Comparison of ENCODE assay signal across 1 cellular context in genomic region chr5:119269061-119269579, GRCh38.
TF ChIP-seq lines count a peak whose summit lies in the region.

No MANE protein-coding gene starts in this region.

TF ChIP-seq in HEK293, 187 proteins besides CTCF, POLR2A, EP300 and RAD21 (continued from another document and continues in another):
- no peak for TF ChIP-seq BCL11B (tag by site-specific recombination; IDR thresholded peaks at IDR 0.05; ENCODE audit: low read depth)
- no peak for TF ChIP-seq ZNF221 (tag by site-specific recombination; IDR thresholded peaks at IDR 0.05; ENCODE audit: borderline replicate concordance)
- TF ChIP-seq ZNF391 (tag by site-specific recombination; IDR thresholded peaks at IDR 0.05; ENCODE audit: borderline replicate concordance, low read depth): no peak
- no peak for TF ChIP-seq ZNF580 (tag by site-specific recombination; IDR thresholded peaks at IDR 0.05)
- no peak for TF ChIP-seq INSM2 (tag by site-specific recombination; IDR thresholded peaks at IDR 0.05)
- TF ChIP-seq ZNF423 (tag by site-specific recombination; IDR thresholded peaks at IDR 0.05): no peak
- no peak for TF ChIP-seq ZBTB44 (tag by site-specific recombination; IDR thresholded peaks at IDR 0.05)
- no peak for TF ChIP-seq GLI4 (tag by site-specific recombination; IDR thresholded peaks at IDR 0.05)
- no peak for TF ChIP-seq PRDM6 (tag by site-specific recombination; IDR thresholded peaks at IDR 0.05)
- no peak for TF ChIP-seq ZNF768 (tag by site-specific recombination; IDR thresholded peaks at IDR 0.05)
- TF ChIP-seq ZNF354C (tag by site-specific recombination; IDR thresholded peaks at IDR 0.05; ENCODE audit: borderline replicate concordance, low read depth): no peak
- TF ChIP-seq ZNF658 (tag by site-specific recombination; IDR thresholded peaks at IDR 0.05): no peak
- no peak for TF ChIP-seq ZNF223 (tag by site-specific recombination; IDR thresholded peaks at IDR 0.05)
- no peak for TF ChIP-seq ZNF311 (tag by site-specific recombination; IDR thresholded peaks at IDR 0.05; ENCODE audit: borderline replicate concordance)
- peak; percentile 89 for TF ChIP-seq ZSCAN4 (tag by site-specific recombination; IDR thresholded peaks at IDR 0.05)
- no peak for TF ChIP-seq ZNF707 (tag by site-specific recombination; IDR thresholded peaks at IDR 0.05)
- no peak for TF ChIP-seq ZNF211 (tag by site-specific recombination; IDR thresholded peaks at IDR 0.05; ENCODE audit: low read depth)
- TF ChIP-seq GLIS2 (tag by site-specific recombination; IDR thresholded peaks at IDR 0.05): no peak
- no peak for TF ChIP-seq ZNF777 (tag by site-specific recombination; IDR thresholded peaks at IDR 0.05; ENCODE audit: borderline replicate concordance)
- TF ChIP-seq PRDM1 (tag by site-specific recombination; IDR thresholded peaks at IDR 0.05): peak; percentile 30; the same call in 1 of the 2 replicates
- TF ChIP-seq SALL2 (tag by site-specific recombination; IDR thresholded peaks at IDR 0.05; ENCODE audit: borderline replicate concordance): no peak
- TF ChIP-seq ZNF416 (tag by site-specific recombination; IDR thresholded peaks at IDR 0.05): no peak
- TF ChIP-seq ZNF704 (tag by site-specific recombination; IDR thresholded peaks at IDR 0.05): no peak
- TF ChIP-seq ZNF157 (tag by site-specific recombination; IDR thresholded peaks at IDR 0.05): no peak
- no peak for TF ChIP-seq ZNF24 (tag by site-specific recombination; IDR thresholded peaks at IDR 0.05)
- TF ChIP-seq PRDM2 (tag by site-specific recombination; IDR thresholded peaks at IDR 0.05; ENCODE audit: borderline replicate concordance): no peak
- no peak for TF ChIP-seq ZNF555 (tag by site-specific recombination; conservative IDR thresholded peaks at IDR 0.05)
- TF ChIP-seq ZNF639 (tag by site-specific recombination; IDR thresholded peaks at IDR 0.05): no peak
- TF ChIP-seq KLF1 (tag by site-specific recombination; IDR thresholded peaks at IDR 0.05): no peak
- TF ChIP-seq ZNF561 (tag by site-specific recombination; IDR thresholded peaks at IDR 0.05; ENCODE audit: borderline replicate concordance): no peak
- TF ChIP-seq GFI1B (tag by site-specific recombination; IDR thresholded peaks at IDR 0.05): peak; percentile 93
- no peak for TF ChIP-seq ZBTB8A (tag by site-specific recombination; IDR thresholded peaks at IDR 0.05)
- no peak for TF ChIP-seq ZNF112 (tag by site-specific recombination; IDR thresholded peaks at IDR 0.05)
- no peak for TF ChIP-seq ZSCAN18 (tag by site-specific recombination; IDR thresholded peaks at IDR 0.05)
- no peak for TF ChIP-seq ZNF544 (tag by site-specific recombination; IDR thresholded peaks at IDR 0.05)
- TF ChIP-seq SP2 (tag by site-specific recombination; IDR thresholded peaks at IDR 0.05): no peak
- no peak for TF ChIP-seq HOXD13 (CRISPR knock-in tag; IDR thresholded peaks at IDR 0.05; ENCODE audit: borderline replicate concordance)
- TF ChIP-seq REST (tag by site-specific recombination; IDR thresholded peaks at IDR 0.05): no peak
- TF ChIP-seq ZNF433 (tag by site-specific recombination; IDR thresholded peaks at IDR 0.05; ENCODE audit: low read depth): no peak
- TF ChIP-seq ZNF274 (IDR thresholded peaks at IDR 0.05; ENCODE audit: low read length): no peak
- TF ChIP-seq ZNF274 (tag by site-specific recombination; IDR thresholded peaks at IDR 0.05; ENCODE audit: borderline replicate concordance): no peak
- no peak for TF ChIP-seq ZNF514 (tag by site-specific recombination; IDR thresholded peaks at IDR 0.05)
